9 cellular contexts compared by ENCODE assay signal in the genomic region with DNA sequence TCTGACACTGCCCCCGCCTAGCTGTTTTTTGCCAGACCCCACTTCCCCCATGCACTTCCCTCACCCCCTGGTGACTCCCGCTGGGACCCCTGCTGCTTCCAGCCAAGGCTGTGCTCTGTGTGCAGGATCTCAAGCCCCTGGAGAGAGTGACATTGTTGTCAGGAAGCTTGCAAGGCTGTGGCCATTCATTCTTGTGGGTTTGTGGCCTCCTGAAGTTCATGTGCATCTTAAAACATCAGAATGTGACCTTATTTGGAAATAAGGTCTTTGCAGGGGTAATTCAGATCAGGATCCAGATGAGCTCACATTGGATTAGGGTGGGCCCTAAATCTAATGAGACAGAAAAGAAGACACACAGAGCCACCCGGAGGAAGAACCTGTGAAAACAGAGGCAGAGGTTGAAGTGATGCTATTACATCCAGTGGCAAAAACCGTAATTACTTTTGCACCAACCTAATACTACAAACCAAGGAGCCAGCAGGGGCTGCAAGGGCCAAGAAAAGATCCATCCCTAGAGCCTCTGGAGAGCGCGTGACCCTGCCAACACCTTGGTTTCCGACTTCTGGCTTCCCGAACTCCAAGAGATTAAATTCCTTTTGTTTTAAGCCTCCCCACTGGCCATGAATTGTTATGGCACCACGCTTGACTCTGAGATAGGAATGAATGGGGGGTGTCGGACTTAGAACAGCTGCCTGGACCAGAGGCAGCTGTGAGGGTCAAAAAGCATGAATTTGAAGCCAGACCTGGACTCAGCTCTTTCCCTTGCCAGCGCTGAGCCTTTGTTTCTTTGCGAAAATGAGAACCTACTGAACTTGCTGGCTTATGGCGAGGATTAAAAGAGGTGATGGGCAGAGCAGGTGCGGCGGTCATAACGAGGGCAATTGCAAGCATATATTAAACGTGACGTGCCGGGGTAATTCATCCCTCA.
A peak's percentile ranks its signal among the peaks of the same experiment; 100 is the strongest.
DNase-seq lines count a peak whose midpoint lies in the region; ATAC-seq and TF ChIP-seq lines count a peak whose summit lies in the region.
"Had no signal": no experiment of that assay in that cellular context is flagged by ENCODE, and none has a peak within 500 bp of the region (broad histone marks: within the 10 kb centered on the region; RNA-seq: fewer than 3 reads in every experiment).

No MANE protein-coding gene starts in this region.

- DNase-seq in AG04449 (ENCODE audit: low read depth, low spot score) (no peak), GM03348 (ENCODE audit: low spot score) (peak; percentile 52), T-helper 22 cell (ENCODE audit: low read depth) (peak; percentile 13), fibroblast of the aortic adventitia (ENCODE audit: low read depth) (peak; percentile 21), activated gamma-delta T cell treated with Interleukin-2 at 50 U/mL for 16 hours (no peak), cortex of kidney (lab: John Stamatoyannopoulos, UW) (no peak)
- DNase-seq: substantia nigra had no signal

- TF ChIP-seq CTCF in AG04449 (IDR thresholded peaks at IDR 0.05; ENCODE audit: insufficient read depth, low read length, missing control alignments) (peak; percentile 5), fibroblast of the aortic adventitia (IDR thresholded peaks at IDR 0.05; ENCODE audit: insufficient read depth, low read length) (no peak)

- H3K4me3 ChIP-seq in AG04449 (ENCODE audit: low read depth, low read length) (no peak overlapping the region), fibroblast of the aortic adventitia (ENCODE audit: low read depth, low read length) (no peak overlapping the region)

- CTCF ChIA-PET in AG04449 (lab: Yijun Ruan, JAX): interaction anchor here (0.9 to 3.1 kb wide), 2 partner anchors 79 to 83 kb away, joined by 3 to 20 read pairs; no protein-coding TSS in a partner anchor

- POLR2A ChIA-PET in AG04449 (lab: Yijun Ruan, JAX): interaction anchor here (0.6 kb wide), 1 partner anchor 37 kb away, joined by 6 read pairs; no protein-coding TSS in a partner anchor

- ATAC-seq in GM18519 (IDR thresholded peaks at IDR 0.05; ENCODE audit: low FRiP score, unreplicated experiment): no peak
- ATAC-seq in HG03342 (IDR thresholded peaks at IDR 0.05; ENCODE audit: unreplicated experiment): no peak

Comparison
In these comparisons a context has a peak if more than half of its experiments do, and no peak if none do; other contexts are left out.
1. DNase-seq: peak in GM03348 (single experiment), T-helper 22 cell (single experiment) and fibroblast of the aortic adventitia (single experiment); none in AG04449 (single experiment), activated gamma-delta T cell treated with Interleukin-2 at 50 U/mL for 16 hours (single experiment) and cortex of kidney (single experiment).